In genomic region chr3:170338690-170339340, GRCh38 we compare ENCODE assay signal across 31 cellular contexts.
"Had no signal": no experiment of that assay in that cellular context is flagged by ENCODE, and none has a peak within 500 bp of the region (broad histone marks: within the 10 kb centered on the region; RNA-seq: fewer than 3 reads in every experiment).

No MANE protein-coding gene starts in this region.

- H3K27ac Mint-ChIP-seq: activated CD8-positive, alpha-beta T cell treated with anti-CD3 and anti-CD28 coated beads, Interleukin-2, amount 10 ng/mL, durations not matched to agents 7 days and 5 days; activated naive CD4-positive, alpha-beta T cell treated with anti-CD3 and anti-CD28 coated beads, Interleukin-2, amount 50 U/mL, for 72 hours; activated naive CD8-positive, alpha-beta T cell treated with anti-CD3 and anti-CD28 coated beads, Interleukin-2, amount 50 U/mL, for 24 hours; activated T-cell treated with anti-CD3 and anti-CD28 coated beads, Interleukin-2, amount 50 U/mL, for 24 hours; brain; T-helper 1 cell treated with Interleukin-12 subunit alpha and Interleukin-12 subunit beta and Interleukin-4 antibody, amounts not matched to agents 30 μg/mL and 1 μg/mL, for 36 hours; WTC11 had no signal

- H3K9ac ChIP-seq: SK-N-SH had no signal

- H3K4me1 ChIP-seq: Peyer's patch, SJCRH30 had no signal

- ATAC-seq: activated CD8-positive, alpha-beta T cell treated with anti-CD3 and anti-CD28 coated beads, Interleukin-2, amount 10 ng/mL, durations not matched to agents 7 days and 5 days; activated naive CD4-positive, alpha-beta T cell treated with anti-CD3 and anti-CD28 coated beads, Interleukin-2, amount 50 U/mL, for 72 hours; activated naive CD8-positive, alpha-beta T cell treated with anti-CD3 and anti-CD28 coated beads, Interleukin-2, amount 50 U/mL, for 24 hours; WTC11 had no signal

- H3K4me2 ChIP-seq: SK-N-SH had no signal

- H3K4me1 Mint-ChIP-seq: activated naive CD8-positive, alpha-beta T cell treated with anti-CD3 and anti-CD28 coated beads, Interleukin-2, amount 50 U/mL, for 24 hours; brain had no signal

- H3K27me3 ChIP-seq: cardiac muscle cell, Peyer's patch, SJCRH30 had no signal

- H3K9me2 ChIP-seq: SK-N-SH had no signal

- FAIRE-seq: astrocyte had no signal

- H3K9me3 ChIP-seq: Peyer's patch had no signal

- H3K4me3 Mint-ChIP-seq: activated CD8-positive, alpha-beta T cell treated with anti-CD3 and anti-CD28 coated beads, Interleukin-2, amount 10 ng/mL, durations not matched to agents 7 days and 5 days; activated naive CD8-positive, alpha-beta T cell treated with anti-CD3 and anti-CD28 coated beads, Interleukin-2, amount 50 U/mL, for 24 hours; activated T-cell treated with anti-CD3 and anti-CD28 coated beads, Interleukin-2, amount 50 U/mL, for 24 hours; brain; T-helper 1 cell treated with Interleukin-12 subunit alpha and Interleukin-12 subunit beta and Interleukin-4 antibody, amounts not matched to agents 30 μg/mL and 1 μg/mL, for 36 hours; WTC11 had no signal

- H3K27ac ChIP-seq: cardiac muscle cell, Peyer's patch, RWPE1, SJCRH30 had no signal

- H3K36me3 Mint-ChIP-seq: activated naive CD4-positive, alpha-beta T cell treated with anti-CD3 and anti-CD28 coated beads, Interleukin-2, amount 50 U/mL, for 72 hours; brain had no signal

- H3K27me3 Mint-ChIP-seq: activated naive CD8-positive, alpha-beta T cell treated with anti-CD3 and anti-CD28 coated beads, Interleukin-2, amount 50 U/mL, for 24 hours; activated T-cell treated with anti-CD3 and anti-CD28 coated beads, Interleukin-2, amount 50 U/mL, for 24 hours had no signal

- DNase-seq: activated CD4-positive, alpha-beta T cell treated with anti-CD3 and anti-CD28 coated beads for 48 hours; activated CD4-positive, alpha-beta T cell treated with anti-CD3 and anti-CD28 coated beads, Interleukin-2, amount 50 U/mL, for 4 hours; activated CD4-positive, CD25-positive, alpha-beta regulatory T cell treated with anti-CD3 and anti-CD28 coated beads, Interleukin-2, amount 50 U/mL, for 72 hours; activated CD8-positive, alpha-beta memory T cell treated with anti-CD3 and anti-CD28 coated beads, Interleukin-2, amount 50 U/mL, for 48 hours; activated CD8-positive, alpha-beta T cell treated with anti-CD3 and anti-CD28 coated beads, Interleukin-2, amount 10 ng/mL, durations not matched to agents 7 days and 5 days; activated effector memory CD4-positive, alpha-beta T cell treated with anti-CD3 and anti-CD28 coated beads, Interleukin-2, amount 50 U/mL, for 16 hours; activated naive CD4-positive, alpha-beta T cell treated with Interleukin-2 at 50 U/mL for 16 hours; activated naive CD8-positive, alpha-beta T cell treated with anti-CD3 and anti-CD28 coated beads, Interleukin-2, amount 50 U/mL, for 24 hours; activated T-cell treated with anti-CD3 and anti-CD28 coated beads, Interleukin-2, amount 50 U/mL, for 24 hours; amygdala; NCI-H1092; NCI-H1417; NCI-H1930; NCI-H2171; NCI-H2227 treated with DMSO at 0.1 percent for 48 hours; NCI-H510A; NCI-H526 treated with DMSO at 0.1 percent for 48 hours; NK-92 treated with Interleukin-12 subunit alpha and Interleukin-12 subunit beta, amount 100 ng/mL, for 24 hours; Peyer's patch; Right ventricle myocardium superior; SJCRH30; SK-N-SH; SW 1271; T-helper 9 cell had no signal

- H3K4me3 ChIP-seq: cardiac muscle cell, Peyer's patch, SJCRH30 had no signal

- H3K36me3 ChIP-seq: cardiac muscle cell, Peyer's patch, SJCRH30 had no signal
